29 cellular contexts compared by ENCODE assay signal in the genomic region with DNA sequence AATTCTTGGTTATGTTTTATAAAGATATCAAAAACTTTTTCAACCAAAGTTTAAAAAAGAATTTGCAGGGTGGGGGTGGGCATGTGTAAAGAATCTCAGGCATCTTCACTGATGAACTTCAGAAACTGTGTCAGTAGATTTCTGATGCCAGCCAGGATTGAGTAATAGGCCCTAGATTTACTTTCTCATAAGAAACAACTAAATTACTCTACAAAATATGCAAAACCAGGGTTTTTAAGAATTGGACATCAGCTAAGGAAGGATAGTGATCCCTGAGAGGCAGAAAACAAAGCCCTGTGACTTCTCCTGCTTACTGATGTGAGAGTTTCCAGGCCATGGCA. TPM values are rescaled to one million over a fixed set of nuclear protein-coding genes. Genes with fewer than 3 reads are reported as not detected.
DNase-seq lines count a peak whose midpoint lies in the region; ATAC-seq and TF ChIP-seq lines count a peak whose summit lies in the region.
"Had no signal": no experiment of that assay in that cellular context is flagged by ENCODE, and none has a peak within 500 bp of the region (broad histone marks: within the 10 kb centered on the region; RNA-seq: fewer than 3 reads in every experiment).

No MANE protein-coding gene starts in this region.

- peaks cover 42% of the 10 kb centered on the region for H3K4me1 Mint-ChIP-seq in activated CD4-positive, alpha-beta memory T cell treated with anti-CD3 and anti-CD28 coated beads for 36 hours (ENCODE audit: low read depth)
- H3K4me1 Mint-ChIP-seq in activated CD4-positive, alpha-beta memory T cell treated with anti-CD3 and anti-CD28 coated beads, Interleukin-2, amount 10 ng/mL, durations not matched to agents 7 days and 5 days: peaks cover 4% of the 10 kb centered on the region
- H3K4me1 Mint-ChIP-seq: immature natural killer cell had no signal

- H4K20me1 ChIP-seq in osteoblast (ENCODE audit: insufficient read depth, low read length): no peaks in the 10 kb centered on the region

- H3K27ac ChIP-seq in osteoblast (ENCODE audit: low read depth, low read length): peak overlapping the region; percentile 69
- H3K27ac ChIP-seq: 22Rv1, dorsolateral prefrontal cortex, esophagus squamous epithelium, psoas muscle, tibial nerve, VCaP had no signal

- H3K9me3 ChIP-seq in osteoblast (ENCODE audit: low read depth, low read length): no peaks in the 10 kb centered on the region
- H3K9me3 ChIP-seq: esophagus squamous epithelium, psoas muscle had no signal

- peaks cover 23% of the 10 kb centered on the region for H3K9me3 Mint-ChIP-seq in activated CD4-positive, alpha-beta memory T cell treated with anti-CD3 and anti-CD28 coated beads for 36 hours
- peaks cover 14% of the 10 kb centered on the region for H3K9me3 Mint-ChIP-seq in activated CD4-positive, alpha-beta memory T cell treated with anti-CD3 and anti-CD28 coated beads, Interleukin-2, amount 10 ng/mL, durations not matched to agents 7 days and 5 days
- H3K9me3 Mint-ChIP-seq: immature natural killer cell had no signal

- POLR2A ChIA-PET in activated CD4-positive, alpha-beta memory T cell treated with anti-CD3 and anti-CD28 coated beads for 36 hours (lab: Charles Lee): no interaction called here
- POLR2A ChIA-PET in activated CD4-positive, alpha-beta memory T cell treated with anti-CD3 and anti-CD28 coated beads, Interleukin-2, amount 10 ng/mL, durations not matched to agents 7 days and 5 days (lab: Charles Lee): no interaction called here

- no peak overlapping the region for H3K4me3 ChIP-seq in osteoblast (ENCODE audit: insufficient read depth, low read length)
- H3K4me3 ChIP-seq: dorsolateral prefrontal cortex, esophagus squamous epithelium, psoas muscle, tibial nerve had no signal

- peaks cover 32% of the 10 kb centered on the region for H3K4me1 ChIP-seq in osteoblast (ENCODE audit: insufficient read depth, low read length)
- H3K4me1 ChIP-seq: psoas muscle, tibial nerve had no signal

- no peak overlapping the region for H2AFZ ChIP-seq in osteoblast (ENCODE audit: low read length)

- DNase-seq in activated CD4-positive, alpha-beta memory T cell treated with anti-CD3 and anti-CD28 coated beads for 36 hours: no peak
- no peak for DNase-seq in activated CD4-positive, alpha-beta memory T cell treated with anti-CD3 and anti-CD28 coated beads, Interleukin-2, amount 10 ng/mL, durations not matched to agents 7 days and 5 days
- DNase-seq in fibroblast of peridontal ligament (ENCODE audit: extremely low read depth) (peak; percentile 88), osteoblast (ENCODE audit: insufficient read length, low spot score, missing footprints) (no peak)
- no peak for DNase-seq in activated naive CD4-positive, alpha-beta T cell treated with anti-CD3 and anti-CD28 coated beads, Interleukin-2, amount 50 U/mL, for 16 hours
- DNase-seq: activated CD4-positive, alpha-beta T cell treated with anti-CD3 and anti-CD28 coated beads for 48 hours; activated effector memory CD4-positive, alpha-beta T cell treated with anti-CD3 and anti-CD28 coated beads, Interleukin-2, amount 50 U/mL, for 16 hours; activated naive CD8-positive, alpha-beta T cell treated with anti-CD3 and anti-CD28 coated beads for 36 hours; CD4-positive, alpha-beta memory T cell; central memory CD4-positive, alpha-beta T cell; dorsolateral prefrontal cortex; esophagus squamous epithelium; immature natural killer cell; mesendoderm; NCI-H1105 treated with DMSO at 0.1 percent for 48 hours; NCI-H1930; NCI-H510A treated with DMSO at 0.1 percent for 48 hours; psoas muscle had no signal

- peak overlapping the region; percentile 11 for H3K4me2 ChIP-seq in osteoblast (ENCODE audit: insufficient read depth, low read length)

- H3K79me2 ChIP-seq in osteoblast (ENCODE audit: insufficient read depth, low read length): no peaks in the 10 kb centered on the region

- intact Hi-C loops in activated CD4-positive, alpha-beta memory T cell treated with anti-CD3 and anti-CD28 coated beads for 36 hours (cut with micrococcal nuclease): no loop called here

- H3K27ac Mint-ChIP-seq in activated CD4-positive, alpha-beta memory T cell treated with anti-CD3 and anti-CD28 coated beads for 36 hours: peak overlapping the region; percentile 53
- no peak overlapping the region for H3K27ac Mint-ChIP-seq in activated CD4-positive, alpha-beta memory T cell treated with anti-CD3 and anti-CD28 coated beads, Interleukin-2, amount 10 ng/mL, durations not matched to agents 7 days and 5 days
- H3K27ac Mint-ChIP-seq: activated naive CD8-positive, alpha-beta T cell treated with anti-CD3 and anti-CD28 coated beads for 36 hours; immature natural killer cell; stimulated activated effector memory CD8-positive, alpha-beta T cell treated with anti-CD3 and anti-CD28 coated beads, Interleukin-12 subunit alpha, Interleukin-12 subunit beta, amount 100 ng/mL, for 72 hours had no signal

- TF ChIP-seq CTCF in osteoblast (IDR thresholded peaks at IDR 0.05; ENCODE audit: extremely low read depth, low read depth, low read length): no peak

- H3K36me3 Mint-ChIP-seq in activated CD4-positive, alpha-beta memory T cell treated with anti-CD3 and anti-CD28 coated beads for 36 hours: peaks cover 26% of the 10 kb centered on the region
- H3K36me3 Mint-ChIP-seq in activated CD4-positive, alpha-beta memory T cell treated with anti-CD3 and anti-CD28 coated beads, Interleukin-2, amount 10 ng/mL, durations not matched to agents 7 days and 5 days (ENCODE audit: low read depth): no peaks in the 10 kb centered on the region
- H3K36me3 Mint-ChIP-seq: immature natural killer cell; stimulated activated effector memory CD8-positive, alpha-beta T cell treated with anti-CD3 and anti-CD28 coated beads, Interleukin-12 subunit alpha, Interleukin-12 subunit beta, amount 100 ng/mL, for 72 hours had no signal

- H3K36me3 ChIP-seq in osteoblast (ENCODE audit: insufficient read depth, low read length): no peaks in the 10 kb centered on the region
- H3K36me3 ChIP-seq: esophagus squamous epithelium, tibial nerve had no signal

- no peak overlapping the region for H3K4me3 Mint-ChIP-seq in activated CD4-positive, alpha-beta memory T cell treated with anti-CD3 and anti-CD28 coated beads for 36 hours
- no peak overlapping the region for H3K4me3 Mint-ChIP-seq in activated CD4-positive, alpha-beta memory T cell treated with anti-CD3 and anti-CD28 coated beads, Interleukin-2, amount 10 ng/mL, durations not matched to agents 7 days and 5 days
- H3K4me3 Mint-ChIP-seq: immature natural killer cell; stimulated activated effector memory CD8-positive, alpha-beta T cell treated with anti-CD3 and anti-CD28 coated beads, Interleukin-12 subunit alpha, Interleukin-12 subunit beta, amount 100 ng/mL, for 72 hours had no signal

- no peak for ATAC-seq in HG02973 (IDR thresholded peaks at IDR 0.05; ENCODE audit: unreplicated experiment)
- ATAC-seq in HG02678 (IDR thresholded peaks at IDR 0.05; ENCODE audit: unreplicated experiment): no peak
- ATAC-seq in HG02642 (IDR thresholded peaks at IDR 0.05; ENCODE audit: poor library complexity, unreplicated experiment): no peak
- ATAC-seq: left lobe of liver; psoas muscle; stimulated activated effector memory CD8-positive, alpha-beta T cell treated with anti-CD3 and anti-CD28 coated beads, Interleukin-12 subunit alpha, Interleukin-12 subunit beta, amount 100 ng/mL, for 72 hours had no signal

- no peaks in the 10 kb centered on the region for H3K27me3 ChIP-seq in osteoblast (ENCODE audit: insufficient read depth, low read length)
- H3K27me3 ChIP-seq: esophagus squamous epithelium, tibial nerve had no signal

- CTCF ChIA-PET in activated CD4-positive, alpha-beta memory T cell treated with anti-CD3 and anti-CD28 coated beads for 36 hours (lab: Charles Lee): interaction anchor here (1.3 kb wide), 1 partner anchor 110 kb away, joined by 3 read pairs; no protein-coding TSS in a partner anchor
- CTCF ChIA-PET in activated CD4-positive, alpha-beta memory T cell treated with anti-CD3 and anti-CD28 coated beads, Interleukin-2, amount 10 ng/mL, durations not matched to agents 7 days and 5 days (lab: Charles Lee): interaction anchor here (0.6 kb wide), 1 partner anchor 202 kb away, joined by 3 read pairs; no protein-coding TSS in a partner anchor

- peaks cover 6% of the 10 kb centered on the region for H3K27me3 Mint-ChIP-seq in activated CD4-positive, alpha-beta memory T cell treated with anti-CD3 and anti-CD28 coated beads for 36 hours
- peaks cover 2% of the 10 kb centered on the region for H3K27me3 Mint-ChIP-seq in activated CD4-positive, alpha-beta memory T cell treated with anti-CD3 and anti-CD28 coated beads, Interleukin-2, amount 10 ng/mL, durations not matched to agents 7 days and 5 days

RNA-seq across cellular contexts. Expression of gene IL1R1, which starts 11.9 kb away (rescaled TPM):
- 10 to 100 TPM; 20.3 to 20.4 TPM for total RNA-seq in activated CD4-positive, alpha-beta memory T cell treated with anti-CD3 and anti-CD28 coated beads for 36 hours
- 1 to 10 TPM; 1.3 to 1.5 TPM for total RNA-seq in activated CD4-positive, alpha-beta memory T cell treated with anti-CD3 and anti-CD28 coated beads, Interleukin-2, amount 10 ng/mL, durations not matched to agents 7 days and 5 days
- 89.8 and 116 TPM in 2 replicates for total RNA-seq in osteoblast

RNA-seq across cellular contexts. Expression of gene IL1RL2, which starts 56.2 kb away (rescaled TPM):
- 1 to 10 TPM; 1.1 to 1.7 TPM for total RNA-seq in activated CD4-positive, alpha-beta memory T cell treated with anti-CD3 and anti-CD28 coated beads for 36 hours
- total RNA-seq in activated CD4-positive, alpha-beta memory T cell treated with anti-CD3 and anti-CD28 coated beads, Interleukin-2, amount 10 ng/mL, durations not matched to agents 7 days and 5 days: not detected
- total RNA-seq in osteoblast: 0.72 and 1.2 TPM in 2 replicates
- total RNA-seq: H1, MCF 10A, RPMI7951 had no signal

Comparison
In these comparisons a context has a peak if more than half of its experiments do, and no peak if none do; other contexts are left out.
1. RNA of gene IL1R1, which starts 11.9 kb away (total RNA-seq): 89.8 to 116 TPM in osteoblast and 20.3 to 20.4 TPM in activated CD4-positive, alpha-beta memory T cell treated with anti-CD3 and anti-CD28 coated beads for 36 hours; 1.3 to 1.5 TPM in activated CD4-positive, alpha-beta memory T cell treated with anti-CD3 and anti-CD28 coated beads, Interleukin-2, amount 10 ng/mL, durations not matched to agents 7 days and 5 days; every median in the first group is over 4 times any median in the second.